In the genomic region with DNA sequence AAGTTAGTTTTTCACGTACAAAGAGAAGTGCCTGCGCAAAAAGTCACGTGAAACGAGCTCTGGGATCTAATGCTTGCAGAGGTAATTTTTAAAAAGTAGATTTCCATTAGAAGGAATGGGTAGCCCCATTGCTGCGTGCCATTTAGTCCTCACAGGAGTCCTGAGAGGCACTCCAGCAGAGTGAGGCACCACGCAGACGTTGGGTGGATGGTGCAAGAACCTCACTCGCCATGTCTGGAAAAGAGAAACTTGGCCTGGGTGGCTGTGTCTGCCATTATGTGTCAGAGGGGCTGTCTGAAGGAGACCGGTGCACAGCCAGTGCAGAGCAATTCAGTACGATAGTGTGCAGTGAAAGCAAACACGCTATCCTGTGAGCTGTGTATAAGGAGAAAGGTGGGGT, we compare ENCODE assay signal across 14 cellular contexts. TPM values are rescaled to one million over a fixed set of nuclear protein-coding genes. Genes with fewer than 3 reads are reported as not detected.
A peak's percentile ranks its signal among the peaks of the same experiment; 100 is the strongest.
DNase-seq lines count a peak whose midpoint lies in the region; ATAC-seq and TF ChIP-seq lines count a peak whose summit lies in the region.
"Had no signal": no experiment of that assay in that cellular context is flagged by ENCODE, and none has a peak within 500 bp of the region (broad histone marks: within the 10 kb centered on the region; RNA-seq: fewer than 3 reads in every experiment).

No MANE protein-coding gene starts in this region.

- H3K27me3 Mint-ChIP-seq in activated CD4-positive, alpha-beta T cell treated with anti-CD3 and anti-CD28 coated beads, Interleukin-2, amount 10 ng/mL, durations not matched to agents 7 days and 5 days = peaks cover 3% of the 10 kb centered on the region

- H3K4me3 ChIP-seq in SU-DHL-6 (ENCODE audit: insufficient read depth, low read length, poor library complexity, severe bottlenecking) (no peak overlapping the region), iPS-15b (ENCODE audit: low read depth, low read length) (peak overlapping the region; percentile 4), skeletal muscle tissue (ENCODE audit: low read length in 3 of 3) (peak overlapping the region in 2 of 3 donors; percentile 83 to 85)

- DNase-seq in activated CD4-positive, alpha-beta T cell treated with anti-CD3 and anti-CD28 coated beads, Interleukin-2, amount 10 ng/mL, durations not matched to agents 7 days and 5 days = no peak
- no peak for DNase-seq in activated CD4-positive, alpha-beta T cell treated with anti-CD3 and anti-CD28 coated beads, Interleukin-2, amount 50 U/mL, for 4 hours
- DNase-seq in NOMO-1 (lab: John Stamatoyannopoulos, UW; ENCODE audit: unreplicated experiment in 2 of 2) (no peak), DMS153 (lab: John Stamatoyannopoulos, UW) (no peak)
- DNase-seq: activated gamma-delta T cell; effector memory CD4-positive, alpha-beta T cell; NCI-H1092 treated with DMSO at 0.1 percent for 48 hours; stimulated activated CD4-positive, alpha-beta T cell treated with anti-CD3 and anti-CD28 coated beads, Interleukin-1b, Interleukin-23, amount 100 ng/mL, for 48 hours had no signal

- no peak overlapping the region for H2AFZ ChIP-seq in SU-DHL-6 (ENCODE audit: low read depth, low read length, severe bottlenecking)

- TF ChIP-seq CTCF in SU-DHL-6 (IDR thresholded peaks at IDR 0.05; ENCODE audit: insufficient read depth, low read length, poor library complexity, severe bottlenecking) = no peak

- H3K36me3 Mint-ChIP-seq in activated CD4-positive, alpha-beta T cell treated with anti-CD3 and anti-CD28 coated beads, Interleukin-2, amount 10 ng/mL, durations not matched to agents 7 days and 5 days (ENCODE audit: low read depth) = peaks cover 12% of the 10 kb centered on the region

- H3K9me3 Mint-ChIP-seq in activated CD4-positive, alpha-beta T cell treated with anti-CD3 and anti-CD28 coated beads, Interleukin-2, amount 10 ng/mL, durations not matched to agents 7 days and 5 days = peaks cover 2% of the 10 kb centered on the region

- CTCF ChIA-PET in activated CD4-positive, alpha-beta T cell treated with anti-CD3 and anti-CD28 coated beads, Interleukin-2, amount 10 ng/mL, durations not matched to agents 7 days and 5 days (lab: Charles Lee) = interaction anchor here (0.6 to 0.8 kb wide), 2 partner anchors 115 to 127 kb away, joined by 3 read pairs; no protein-coding TSS in a partner anchor

- no peak overlapping the region for H3K9ac ChIP-seq in SU-DHL-6 (ENCODE audit: low read length)
- H3K9ac ChIP-seq in iPS-15b (ENCODE audit: low read depth, low read length) = no peak overlapping the region
- H3K9ac ChIP-seq in skeletal muscle tissue (ENCODE audit: low read depth in 1 of 3, low read length in 3 of 3) = peak overlapping the region in 1 of 3 donors; percentile 97

- no peaks in the 10 kb centered on the region for H3K79me2 ChIP-seq in SU-DHL-6 (ENCODE audit: insufficient read depth, low read length)

- peak overlapping the region; percentile 86 for H3K4me3 Mint-ChIP-seq in activated CD4-positive, alpha-beta T cell treated with anti-CD3 and anti-CD28 coated beads, Interleukin-2, amount 10 ng/mL, durations not matched to agents 7 days and 5 days

- H3K27ac Mint-ChIP-seq in activated CD4-positive, alpha-beta T cell treated with anti-CD3 and anti-CD28 coated beads, Interleukin-2, amount 10 ng/mL, durations not matched to agents 7 days and 5 days = peak overlapping the region; percentile 97

- ATAC-seq in HG02973 (IDR thresholded peaks at IDR 0.05; ENCODE audit: unreplicated experiment) = no peak

- H3K4me1 Mint-ChIP-seq in activated CD4-positive, alpha-beta T cell treated with anti-CD3 and anti-CD28 coated beads, Interleukin-2, amount 10 ng/mL, durations not matched to agents 7 days and 5 days = peaks cover 34% of the 10 kb centered on the region

- H3K27ac ChIP-seq in SU-DHL-6 (ENCODE audit: low read depth, low read length) (no peak overlapping the region), skeletal muscle tissue (ENCODE audit: low read depth, low read length) (no peak overlapping the region)

- H3K9me3 ChIP-seq in SU-DHL-6 (ENCODE audit: insufficient read depth, low read length) = no peaks in the 10 kb centered on the region
- H3K9me3 ChIP-seq in iPS-15b (ENCODE audit: control insufficient read depth, insufficient read depth, low read length) = no peaks in the 10 kb centered on the region
- no peaks in the 10 kb centered on the region for H3K9me3 ChIP-seq in skeletal muscle tissue (ENCODE audit: control insufficient read depth in 3 of 3, low read length in 3 of 3)
- H3K9me3 ChIP-seq: HAP-1, heart left ventricle had no signal

- H3K36me3 ChIP-seq in SU-DHL-6 (ENCODE audit: low read length) = no peaks in the 10 kb centered on the region
- no peaks in the 10 kb centered on the region for H3K36me3 ChIP-seq in iPS-15b (ENCODE audit: control insufficient read depth, insufficient read depth, low read length)
- no peaks in the 10 kb centered on the region for H3K36me3 ChIP-seq in skeletal muscle tissue (ENCODE audit: control insufficient read depth in 3 of 3, insufficient read depth in 3 of 3, low read length in 3 of 3)
- H3K36me3 ChIP-seq: HAP-1, heart left ventricle had no signal

- H3K4me2 ChIP-seq in SU-DHL-6 (ENCODE audit: low read depth, low read length, poor library complexity, severe bottlenecking) = peak overlapping the region; percentile 80

- H3K27me3 ChIP-seq in SU-DHL-6 (ENCODE audit: low read length) = no peaks in the 10 kb centered on the region
- no peaks in the 10 kb centered on the region for H3K27me3 ChIP-seq in iPS-15b (ENCODE audit: control insufficient read depth, insufficient read depth, low read length)
- no peaks in the 10 kb centered on the region for H3K27me3 ChIP-seq in skeletal muscle tissue (ENCODE audit: control insufficient read depth in 3 of 3, insufficient read depth in 3 of 3, low read length in 3 of 3)
- H3K27me3 ChIP-seq: heart left ventricle had no signal

- no peaks in the 10 kb centered on the region for H3F3A ChIP-seq in SU-DHL-6 (ENCODE audit: insufficient read depth)

- 0 out of 2 replicates have a peak, but pooled peaks cover 13% of the 10 kb centered on the region for H4K20me1 ChIP-seq in SU-DHL-6 (ENCODE audit: low read depth, low read length)

- no peaks in the 10 kb centered on the region for H3K9me2 ChIP-seq in SU-DHL-6 (replicated peaks; ENCODE audit: insufficient read depth, low read length)

- peaks cover 8% of the 10 kb centered on the region for H3K4me1 ChIP-seq in iPS-15b (ENCODE audit: control insufficient read depth, insufficient read depth, low read length)
- H3K4me1 ChIP-seq in skeletal muscle tissue (ENCODE audit: control insufficient read depth in 3 of 3, insufficient read depth in 3 of 3, low read length in 3 of 3) = peaks cover 7 to 19% (median 13%) of the 10 kb centered on the region in 3 donors

- POLR2A ChIA-PET in activated CD4-positive, alpha-beta T cell treated with anti-CD3 and anti-CD28 coated beads, Interleukin-2, amount 10 ng/mL, durations not matched to agents 7 days and 5 days (lab: Charles Lee) = interaction anchor here (0.7 kb wide), 1 partner anchor 108 kb away, joined by 3 read pairs; no protein-coding TSS in a partner anchor

RNA-seq across cellular contexts. Expression of a gene that starts 1.8 kb away (rescaled TPM):
- total RNA-seq in activated CD4-positive, alpha-beta T cell treated with anti-CD3 and anti-CD28 coated beads, Interleukin-2, amount 10 ng/mL, durations not matched to agents 7 days and 5 days = 10 to 100 TPM; 57.1 to 68.4 TPM
- total RNA-seq in skeletal muscle tissue = 23.5 TPM
